10 cellular contexts compared by ENCODE assay signal in genomic region chr4:4866124-4866832, GRCh38. TPM values are rescaled to one million over a fixed set of nuclear protein-coding genes. Genes with fewer than 3 reads are reported as not detected.
DNase-seq lines count a peak whose midpoint lies in the region; ATAC-seq and TF ChIP-seq lines count a peak whose summit lies in the region.
"Had no signal": no experiment of that assay in that cellular context is flagged by ENCODE, and none has a peak within 500 bp of the region (broad histone marks: within the 10 kb centered on the region; RNA-seq: fewer than 3 reads in every experiment).

No MANE protein-coding gene starts in this region.

- H3K9me3 ChIP-seq in left ventricle myocardium inferior (replicated peaks) (no peaks in the 10 kb centered on the region), right atrium auricular region (no peaks in the 10 kb centered on the region), lower lobe of right lung (no peaks in the 10 kb centered on the region), uterus (no peaks in the 10 kb centered on the region)
- H3K9me3 ChIP-seq: prostate gland had no signal

- H3K27me3 Mint-ChIP-seq in activated naive CD8-positive, alpha-beta T cell: peaks cover 58% of the 10 kb centered on the region

- H3K4me3 ChIP-seq in left ventricle myocardium inferior (peak overlapping the region; percentile 57), right atrium auricular region (peak overlapping the region in 1 of 2 donors; percentile 39), lower lobe of right lung (peak overlapping the region; percentile 18), uterus (peak overlapping the region; percentile 13 to 25)
- H3K4me3 ChIP-seq: prostate gland had no signal

- peak overlapping the region; percentile 28 for H3K27ac Mint-ChIP-seq in activated naive CD8-positive, alpha-beta T cell

- H3K27ac ChIP-seq in left ventricle myocardium inferior (replicated peaks) (no peak overlapping the region), right atrium auricular region (no peak overlapping the region), lower lobe of right lung (no peak overlapping the region), uterus (peak overlapping the region; percentile 56 to 65)
- H3K27ac ChIP-seq: prostate gland had no signal

- H3K4me3 Mint-ChIP-seq in activated naive CD8-positive, alpha-beta T cell: peak overlapping the region; percentile 73

- H3K27me3 ChIP-seq in left ventricle myocardium inferior (ENCODE audit: low read depth) (peaks cover 100% of the 10 kb centered on the region), right atrium auricular region (peaks cover 63 to 75% of the 10 kb centered on the region in 2 donors), lower lobe of right lung (ENCODE audit: low read depth) (peaks cover 99% of the 10 kb centered on the region), uterus (peaks cover 4 to 16% of the 10 kb centered on the region in 2 donors)

- no peak for DNase-seq in left ventricle myocardium inferior
- DNase-seq in right atrium auricular region (ENCODE audit: low spot score): no peak
- DNase-seq in lower lobe of right lung: no peak
- DNase-seq in uterus: no peak
- DNase-seq in NCI-H146 treated with DMSO at 0.1 percent for 48 hours (lab: John Stamatoyannopoulos, UW; ENCODE audit: unreplicated experiment): no peak
- no peak for DNase-seq in activated CD4-positive, alpha-beta T cell treated with anti-CD3 and anti-CD28 coated beads, Interleukin-2, amount 50 U/mL, for 1 hour
- DNase-seq in putamen (ENCODE audit: low spot score): no peak
- DNase-seq: cortex of kidney had no signal

- H3K4me1 ChIP-seq in left ventricle myocardium inferior (peaks cover 71% of the 10 kb centered on the region), right atrium auricular region (peaks cover 0 to 44% of the 10 kb centered on the region in 2 donors), lower lobe of right lung (peaks cover 15% of the 10 kb centered on the region), uterus (no peaks in the 10 kb centered on the region)
- H3K4me1 ChIP-seq: prostate gland had no signal

- no peaks in the 10 kb centered on the region for H3K36me3 Mint-ChIP-seq in activated naive CD8-positive, alpha-beta T cell

- no peak for TF ChIP-seq POLR2A in uterus (IDR thresholded peaks at IDR 0.05)

- TF ChIP-seq CTCF in left ventricle myocardium inferior (IDR thresholded peaks at IDR 0.05; ENCODE audit: borderline replicate concordance): no peak
- no peak for TF ChIP-seq CTCF in right atrium auricular region (IDR thresholded peaks at IDR 0.05)
- TF ChIP-seq CTCF in lower lobe of right lung (IDR thresholded peaks at IDR 0.05): no peak
- TF ChIP-seq CTCF in uterus (IDR thresholded peaks at IDR 0.05): no peak

- peaks cover 39% of the 10 kb centered on the region for H3K4me1 Mint-ChIP-seq in activated naive CD8-positive, alpha-beta T cell (ENCODE audit: low read depth)

- intact Hi-C loops in left ventricle myocardium inferior (cut with micrococcal nuclease) (no loop called here), lower lobe of right lung (cut with DNase I) (no loop called here), uterus (cut with DNase I; ENCODE audit: low total_unique reads) (no loop called here)

- H3K36me3 ChIP-seq in left ventricle myocardium inferior (peaks cover 15% of the 10 kb centered on the region), right atrium auricular region (no peaks in the 10 kb centered on the region), lower lobe of right lung (no peaks in the 10 kb centered on the region), uterus (no peaks in the 10 kb centered on the region)
- H3K36me3 ChIP-seq: prostate gland had no signal

- no peak for ATAC-seq in lower lobe of right lung

- no peaks in the 10 kb centered on the region for H3K9me3 Mint-ChIP-seq in activated naive CD8-positive, alpha-beta T cell (ENCODE audit: low read depth)

RNA-seq across cellular contexts. Expression of gene MSX1, which starts 6.8 kb away (rescaled TPM):
- total RNA-seq in left ventricle myocardium inferior: 3.4 TPM
- total RNA-seq in right atrium auricular region: 1 to 10 TPM; 1.4 to 2.9 TPM
- 2.1 TPM for total RNA-seq in lower lobe of right lung
- 10 to 100 TPM; 19.7 to 33.0 (median 23.8) TPM for total RNA-seq in uterus

Comparison
In these comparisons a context has a peak if more than half of its experiments do, and no peak if none do; other contexts are left out.
1. H3K27ac ChIP-seq: peak in uterus (2 of 2); none in left ventricle myocardium inferior (single experiment), right atrium auricular region (0 of 2) and lower lobe of right lung (single experiment).